Comparison of ENCODE assay signal across 9 cellular contexts in genomic region chr16:9058211-9058610, GRCh38.
"Had no signal": no experiment of that assay in that cellular context is flagged by ENCODE, and none has a peak within 500 bp of the region (broad histone marks: within the 10 kb centered on the region; RNA-seq: fewer than 3 reads in every experiment).

No MANE protein-coding gene starts in this region.

- H3K9ac ChIP-seq: KMS-11 had no signal

- DNase-seq: H9, HCEC 1CT, IMR-90, Karpas-422, KBM-7 had no signal

- H3K27ac ChIP-seq: HL-60, KMS-11 had no signal

- H3K4me2 ChIP-seq: GM23338, KMS-11 had no signal

- ATAC-seq: GM23338, HepG2 had no signal

- H2AFZ ChIP-seq: GM23338 had no signal

- H3K4me3 ChIP-seq: GM23338 had no signal
